In genomic region chr2:197786010-197786877, GRCh38 we compare ENCODE assay signal across 8 cellular contexts. TPM values are rescaled to one million over a fixed set of nuclear protein-coding genes. Genes with fewer than 3 reads are reported as not detected.
DNase-seq lines count a peak whose midpoint lies in the region; ATAC-seq and TF ChIP-seq lines count a peak whose summit lies in the region.

No MANE protein-coding gene starts in this region.

- peak; percentile 64 for TF ChIP-seq CTCF in GM10248 (IDR thresholded peaks at IDR 0.05; ENCODE audit: control extremely low read depth, extremely low read depth, low read depth, missing control alignments)

- peak; percentile 74 for ATAC-seq in HG02642 (IDR thresholded peaks at IDR 0.05; ENCODE audit: poor library complexity, unreplicated experiment)

- 16% methylated on average over 79 of the region's 79 CpGs for WGBS in ectodermal cell, 2 experiments

- H3K9ac ChIP-seq in mucosa of rectum (ENCODE audit: low read depth in 1 of 2, low read length in 2 of 2) (no peak overlapping the region), stomach smooth muscle (ENCODE audit: low read length in 2 of 2) (no peak overlapping the region)

- H3K4me1 ChIP-seq in ectodermal cell (ENCODE audit: control insufficient read depth, insufficient read depth, low read length) = peaks cover 3% of the 10 kb centered on the region
- no peaks in the 10 kb centered on the region for H3K4me1 ChIP-seq in mucosa of rectum (ENCODE audit: control insufficient read depth in 2 of 2, insufficient read depth in 2 of 2, low read length in 2 of 2)
- H3K4me1 ChIP-seq in stomach smooth muscle (ENCODE audit: control insufficient read depth, insufficient read depth, low read length) = peaks cover 8% of the 10 kb centered on the region

- CTCF ChIA-PET in GM10248 (lab: Yijun Ruan, JAX) = interaction anchor here (0.8 to 2.0 kb wide), 4 partner anchors 9 to 79 kb away, joined by 3 to 9 read pairs (median 4); partner anchors contain the start of gene PLCL1

- peak overlapping the region; percentile 38 for H3K4me3 ChIP-seq in ectodermal cell (ENCODE audit: insufficient read depth, low read depth, low read length)
- peak overlapping the region; percentile 55 to 68 for H3K4me3 ChIP-seq in mucosa of rectum (ENCODE audit: low read length in 2 of 2)
- H3K4me3 ChIP-seq in stomach smooth muscle (ENCODE audit: low read length in 2 of 2) = peak overlapping the region; percentile 53 to 67

- no peaks in the 10 kb centered on the region for H3K36me3 ChIP-seq in ectodermal cell (ENCODE audit: control insufficient read depth, insufficient read depth, low read length)
- H3K36me3 ChIP-seq in mucosa of rectum (ENCODE audit: control insufficient read depth in 2 of 2, insufficient read depth in 2 of 2, low read length in 2 of 2) = no peaks in the 10 kb centered on the region
- no peaks in the 10 kb centered on the region for H3K36me3 ChIP-seq in stomach smooth muscle (ENCODE audit: control insufficient read depth in 2 of 2, insufficient read depth in 2 of 2, low read length in 2 of 2)

- H3K9me3 ChIP-seq in ectodermal cell (ENCODE audit: control insufficient read depth, low read length) (no peaks in the 10 kb centered on the region), mucosa of rectum (ENCODE audit: control insufficient read depth in 2 of 2, low read length in 2 of 2) (no peaks in the 10 kb centered on the region), stomach smooth muscle (ENCODE audit: control insufficient read depth in 2 of 2, low read length in 2 of 2) (no peaks in the 10 kb centered on the region)

- DNase-seq in GM10248 (ENCODE audit: extremely low spot score) (peak; percentile 67), DMS79 (lab: John Stamatoyannopoulos, UW) (no peak), NCI-H82 treated with DMSO at 0.1 percent for 48 hours (lab: John Stamatoyannopoulos, UW; ENCODE audit: unreplicated experiment) (no peak)
- DNase-seq in activated CD4-positive, CD25-positive, alpha-beta regulatory T cell treated with anti-CD3 and anti-CD28 coated beads, Interleukin-2, amount 50 U/mL, for 72 hours = peak; percentile 69

- H3K27ac ChIP-seq in ectodermal cell (ENCODE audit: insufficient read depth, low read depth, low read length, poor library complexity, severe bottlenecking) (no peak overlapping the region), mucosa of rectum (ENCODE audit: low read depth in 2 of 2, low read length in 2 of 2) (no peak overlapping the region), stomach smooth muscle (ENCODE audit: low read length) (no peak overlapping the region)

- POLR2A ChIA-PET in GM10248 (lab: Yijun Ruan, JAX) = no interaction called here

- H3K27me3 ChIP-seq in ectodermal cell (ENCODE audit: control insufficient read depth, insufficient read depth, low read length, poor library complexity, severe bottlenecking) = peaks cover 30% of the 10 kb centered on the region
- H3K27me3 ChIP-seq in mucosa of rectum (ENCODE audit: control insufficient read depth in 2 of 2, insufficient read depth in 2 of 2, low read length in 2 of 2) = peaks cover 0 to 9% of the 10 kb centered on the region in 2 donors
- peaks cover 7 to 26% of the 10 kb centered on the region in 2 donors for H3K27me3 ChIP-seq in stomach smooth muscle (ENCODE audit: control insufficient read depth in 1 of 2, insufficient read depth in 2 of 2, low read length in 2 of 2)

RNA-seq across cellular contexts. Expression of gene BOLL, which starts 1.1 kb away (rescaled TPM):
- polyA plus RNA-seq in ectodermal cell (2013, experiment 1 of 4) = not detected
- not detected for polyA plus RNA-seq in ectodermal cell (2013, experiment 2 of 4)
- not detected for polyA plus RNA-seq in ectodermal cell (2013, experiment 3 of 4)
- polyA plus RNA-seq in ectodermal cell (2013, experiment 4 of 4) = not detected

RNA-seq across cellular contexts. Expression of gene PLCL1, which starts 18.1 kb away (rescaled TPM):
- 0.15 TPM for polyA plus RNA-seq in ectodermal cell (2013, experiment 1 of 4)
- 0.04 TPM for polyA plus RNA-seq in ectodermal cell (2013, experiment 2 of 4)
- 0.11 TPM for polyA plus RNA-seq in ectodermal cell (2013, experiment 3 of 4)
- polyA plus RNA-seq in ectodermal cell (2013, experiment 4 of 4) = 0.24 TPM

Comparison
In these comparisons a context has a peak if more than half of its experiments do, and no peak if none do; other contexts are left out.
1. DNase-seq: peak in GM10248 (single experiment) and activated CD4-positive, CD25-positive, alpha-beta regulatory T cell treated with anti-CD3 and anti-CD28 coated beads, Interleukin-2, amount 50 U/mL, for 72 hours (single experiment); none in DMS79 (single experiment) and NCI-H82 treated with DMSO at 0.1 percent for 48 hours (single experiment).
2. Peak in every context shown above with its lines, with median percentiles within 50 percentile points of each other: H3K4me3 ChIP-seq.